25 cellular contexts compared by ENCODE assay signal in the genomic region with DNA sequence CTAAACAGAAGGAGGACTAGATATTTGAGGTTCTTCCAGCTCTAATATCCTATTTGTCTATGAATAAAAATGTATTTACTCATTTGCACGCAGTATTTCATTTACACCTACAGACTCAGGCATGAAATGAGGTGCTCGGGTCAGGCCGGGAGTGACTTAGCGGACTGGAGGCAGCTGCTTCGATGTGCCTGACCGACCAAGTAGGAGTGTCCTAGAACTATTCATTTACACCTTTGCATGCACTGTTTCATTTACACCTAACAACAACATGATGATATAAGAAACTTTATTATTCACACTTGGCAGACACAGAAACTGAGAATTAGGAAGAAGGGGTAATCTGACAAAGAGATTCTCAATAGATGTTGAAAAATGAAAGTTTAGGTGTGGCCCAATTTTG. TPM values are rescaled to one million over a fixed set of nuclear protein-coding genes. Genes with fewer than 3 reads are reported as not detected.
"Had no signal": no experiment of that assay in that cellular context is flagged by ENCODE, and none has a peak within 500 bp of the region (broad histone marks: within the 10 kb centered on the region; RNA-seq: fewer than 3 reads in every experiment).

No MANE protein-coding gene starts in this region.

- H3K36me3 Mint-ChIP-seq: activated naive CD4-positive, alpha-beta T cell treated with anti-CD3 and anti-CD28 coated beads, Interleukin-2, amount 50 U/mL, for 24 hours; activated naive CD8-positive, alpha-beta T cell treated with anti-CD3 and anti-CD28 coated beads for 36 hours had no signal

- H3K9me3 ChIP-seq: adrenal gland, body of pancreas, esophagus squamous epithelium, gastroesophageal sphincter had no signal

- H3K27me3 ChIP-seq: adrenal gland, body of pancreas, esophagus squamous epithelium, gastroesophageal sphincter had no signal

- H3K27ac ChIP-seq: adrenal gland, body of pancreas, epithelial cell of prostate, esophagus squamous epithelium, gastroesophageal sphincter had no signal

- DNase-seq: activated CD4-positive, alpha-beta memory T cell treated with anti-CD3 and anti-CD28 coated beads, Interleukin-2, amount 10 ng/mL, durations not matched to agents 7 days and 5 days; activated CD4-positive, alpha-beta T cell treated with anti-CD3 and anti-CD28 coated beads for 36 hours; activated CD4-positive, alpha-beta T cell treated with anti-CD3 and anti-CD28 coated beads, Interleukin-2, amount 10 ng/mL, durations not matched to agents 24 days and 14 days; activated CD4-positive, alpha-beta T cell treated with anti-CD3 and anti-CD28 coated beads, Interleukin-2, amount 50 U/mL, for 4 hours; activated CD4-positive, CD25-positive, alpha-beta regulatory T cell; activated CD4-positive, CD25-positive, alpha-beta regulatory T cell treated with anti-CD3 and anti-CD28 coated beads, Interleukin-2, amount 50 U/mL, for 72 hours; activated effector memory CD4-positive, alpha-beta T cell treated with Interleukin-2 at 50 U/mL for 16 hours; activated gamma-delta T cell treated with Interleukin-2 at 50 U/mL for 16 hours; activated naive CD4-positive, alpha-beta T cell treated with anti-CD3 and anti-CD28 coated beads for 36 hours; activated naive CD8-positive, alpha-beta T cell treated with anti-CD3 and anti-CD28 coated beads for 36 hours; activated naive CD8-positive, alpha-beta T cell treated with anti-CD3 and anti-CD28 coated beads, Interleukin-2, amount 50 U/mL, for 24 hours; activated T-cell treated with anti-CD3 and anti-CD28 coated beads, Interleukin-2, amount 50 U/mL, for 4 hours; adrenal gland; amygdala; aorta; body of pancreas; caudate nucleus; effector CD8-positive, alpha-beta T cell; esophagus squamous epithelium; foreskin melanocyte; T-helper 2 cell had no signal

- H3K4me3 ChIP-seq: adrenal gland, body of pancreas, esophagus squamous epithelium, gastroesophageal sphincter had no signal

- H3K4me3 Mint-ChIP-seq: activated CD4-positive, alpha-beta memory T cell treated with anti-CD3 and anti-CD28 coated beads, Interleukin-2, amount 10 ng/mL, durations not matched to agents 7 days and 5 days; activated CD4-positive, alpha-beta T cell treated with anti-CD3 and anti-CD28 coated beads for 36 hours; activated CD4-positive, alpha-beta T cell treated with anti-CD3 and anti-CD28 coated beads, Interleukin-2, amount 10 ng/mL, durations not matched to agents 24 days and 14 days; activated naive CD4-positive, alpha-beta T cell treated with anti-CD3 and anti-CD28 coated beads for 36 hours; activated naive CD4-positive, alpha-beta T cell treated with anti-CD3 and anti-CD28 coated beads, Interleukin-2, amount 50 U/mL, for 24 hours; activated naive CD8-positive, alpha-beta T cell treated with anti-CD3 and anti-CD28 coated beads for 36 hours; activated naive CD8-positive, alpha-beta T cell treated with anti-CD3 and anti-CD28 coated beads, Interleukin-2, amount 50 U/mL, for 24 hours; activated T-cell treated with anti-CD3 and anti-CD28 coated beads, Interleukin-2, amount 50 U/mL, for 4 hours; activated T-helper 17 cell treated with anti-CD3 and anti-CD28 coated beads, Interleukin-2, amount 50 U/mL, for 72 hours had no signal

- H3K27me3 Mint-ChIP-seq: activated CD4-positive, alpha-beta memory T cell treated with anti-CD3 and anti-CD28 coated beads, Interleukin-2, amount 10 ng/mL, durations not matched to agents 7 days and 5 days; activated CD4-positive, alpha-beta T cell treated with anti-CD3 and anti-CD28 coated beads, Interleukin-2, amount 10 ng/mL, durations not matched to agents 24 days and 14 days; activated naive CD4-positive, alpha-beta T cell treated with anti-CD3 and anti-CD28 coated beads, Interleukin-2, amount 50 U/mL, for 24 hours; activated naive CD8-positive, alpha-beta T cell treated with anti-CD3 and anti-CD28 coated beads for 36 hours; activated naive CD8-positive, alpha-beta T cell treated with anti-CD3 and anti-CD28 coated beads, Interleukin-2, amount 50 U/mL, for 24 hours; activated T-helper 17 cell treated with anti-CD3 and anti-CD28 coated beads, Interleukin-2, amount 50 U/mL, for 72 hours had no signal

- H3K4me1 ChIP-seq: adrenal gland, body of pancreas, esophagus squamous epithelium, gastroesophageal sphincter had no signal

- H3K4me1 Mint-ChIP-seq: activated CD4-positive, alpha-beta memory T cell treated with anti-CD3 and anti-CD28 coated beads, Interleukin-2, amount 10 ng/mL, durations not matched to agents 7 days and 5 days; activated CD4-positive, alpha-beta T cell treated with anti-CD3 and anti-CD28 coated beads for 36 hours; activated CD4-positive, alpha-beta T cell treated with anti-CD3 and anti-CD28 coated beads, Interleukin-2, amount 10 ng/mL, durations not matched to agents 24 days and 14 days; activated naive CD4-positive, alpha-beta T cell treated with anti-CD3 and anti-CD28 coated beads, Interleukin-2, amount 50 U/mL, for 24 hours; activated naive CD8-positive, alpha-beta T cell treated with anti-CD3 and anti-CD28 coated beads for 36 hours; activated naive CD8-positive, alpha-beta T cell treated with anti-CD3 and anti-CD28 coated beads, Interleukin-2, amount 50 U/mL, for 24 hours; activated T-helper 17 cell treated with anti-CD3 and anti-CD28 coated beads, Interleukin-2, amount 50 U/mL, for 72 hours had no signal

- H3K36me3 ChIP-seq: adrenal gland, esophagus squamous epithelium, gastroesophageal sphincter had no signal

- H3K27ac Mint-ChIP-seq: activated CD4-positive, alpha-beta memory T cell treated with anti-CD3 and anti-CD28 coated beads, Interleukin-2, amount 10 ng/mL, durations not matched to agents 7 days and 5 days; activated CD4-positive, alpha-beta T cell treated with anti-CD3 and anti-CD28 coated beads for 36 hours; activated CD4-positive, alpha-beta T cell treated with anti-CD3 and anti-CD28 coated beads, Interleukin-2, amount 10 ng/mL, durations not matched to agents 24 days and 14 days; activated naive CD4-positive, alpha-beta T cell treated with anti-CD3 and anti-CD28 coated beads for 36 hours; activated naive CD4-positive, alpha-beta T cell treated with anti-CD3 and anti-CD28 coated beads, Interleukin-2, amount 50 U/mL, for 24 hours; activated naive CD8-positive, alpha-beta T cell treated with anti-CD3 and anti-CD28 coated beads for 36 hours; activated naive CD8-positive, alpha-beta T cell treated with anti-CD3 and anti-CD28 coated beads, Interleukin-2, amount 50 U/mL, for 24 hours; activated T-helper 17 cell treated with anti-CD3 and anti-CD28 coated beads, Interleukin-2, amount 50 U/mL, for 72 hours had no signal

RNA-seq across cellular contexts. Expression of a gene that starts 28.7 kb away (rescaled TPM):
- total RNA-seq: activated T-helper 17 cell treated with anti-CD3 and anti-CD28 coated beads, Interleukin-2, amount 50 U/mL, for 72 hours had no signal
